In the genomic region with DNA sequence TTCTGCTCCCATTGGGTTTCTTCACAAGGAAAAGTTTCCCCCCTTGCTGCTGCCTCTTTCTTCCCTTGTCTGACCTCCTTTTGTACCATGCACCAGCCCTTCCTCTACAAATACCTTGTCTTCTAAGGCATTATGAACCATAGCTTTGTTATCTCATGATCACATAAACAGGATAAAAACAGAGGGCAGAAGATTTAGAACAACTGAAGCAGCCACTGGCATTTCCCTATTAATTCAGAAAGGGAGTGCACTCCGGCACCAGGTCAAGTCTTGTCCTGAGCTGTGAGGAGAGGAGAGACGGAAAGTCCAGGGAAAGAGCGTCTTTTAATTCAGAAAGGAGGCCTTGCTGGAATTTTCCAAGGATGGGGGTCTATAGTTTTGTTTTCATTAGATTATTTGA, we compare ENCODE assay signal across 18 cellular contexts.
DNase-seq lines count a peak whose midpoint lies in the region; ATAC-seq and TF ChIP-seq lines count a peak whose summit lies in the region.
"Had no signal": no experiment of that assay in that cellular context is flagged by ENCODE, and none has a peak within 500 bp of the region (broad histone marks: within the 10 kb centered on the region; RNA-seq: fewer than 3 reads in every experiment).

No MANE protein-coding gene starts in this region.

- DNase-seq in fibroblast of villous mesenchyme (ENCODE audit: low read depth) (peak; percentile 54), mesothelial cell of epicardium (ENCODE audit: low spot score in 2 of 2, unreplicated experiment in 2 of 2) (no peak), prostate gland (ENCODE audit: low spot score) (peak; percentile 27), NCI-H446 (lab: John Stamatoyannopoulos, UW) (no peak), thyroid gland (no peak), COLO668 (lab: John Stamatoyannopoulos, UW; ENCODE audit: unreplicated experiment) (no peak)
- DNase-seq in stimulated activated naive CD8-positive, alpha-beta T cell treated with anti-CD3 and anti-CD28 coated beads, Interleukin-15, amount 100 ng/mL, for 72 hours: no peak
- DNase-seq: BE2C; CD4-positive, alpha-beta memory T cell; COR-L47; DMS153; DMS79 treated with DMSO at 0.1 percent for 48 hours; EL; GOT3; H9 had no signal

- no peak for ATAC-seq in stimulated activated naive CD8-positive, alpha-beta T cell treated with anti-CD3 and anti-CD28 coated beads, Interleukin-15, amount 100 ng/mL, for 72 hours
- ATAC-seq: A549, HepG2 had no signal

- intact Hi-C loops in prostate gland (cut with DNase I): loop anchor here (5.0 kb wide), 1 partner anchor 300 kb away; a partner anchor contains a TSS
- intact Hi-C loops in thyroid gland (cut with DNase I): no loop called here

- 20% methylated on average over 3 of the region's 3 CpGs for WGBS in prostate gland
- WGBS in thyroid gland, 2 donors: 51 to 52% methylated on average over 3 of the region's 3 CpGs

- H3K9me3 ChIP-seq in prostate gland (no peaks in the 10 kb centered on the region), thyroid gland (no peaks in the 10 kb centered on the region)
- H3K9me3 ChIP-seq: A549, BE2C had no signal

- H3K4me1 ChIP-seq in prostate gland (replicated peaks) (no peaks in the 10 kb centered on the region), thyroid gland (no peaks in the 10 kb centered on the region)
- H3K4me1 ChIP-seq: A549, BE2C had no signal

- H3K27ac ChIP-seq in prostate gland (no peak overlapping the region), thyroid gland (no peak overlapping the region)
- H3K27ac ChIP-seq: A549, C4-2B had no signal

- H3K4me3 Mint-ChIP-seq in mesothelial cell of epicardium: no peak overlapping the region
- no peak overlapping the region for H3K4me3 Mint-ChIP-seq in stimulated activated naive CD8-positive, alpha-beta T cell treated with anti-CD3 and anti-CD28 coated beads, Interleukin-15, amount 100 ng/mL, for 72 hours
- H3K4me3 Mint-ChIP-seq: CD4-positive, alpha-beta memory T cell; H9 had no signal

- TF ChIP-seq CTCF in fibroblast of villous mesenchyme (IDR thresholded peaks at IDR 0.05; ENCODE audit: insufficient read depth, low read depth, low read length) (no peak), mesothelial cell of epicardium (IDR thresholded peaks at IDR 0.05; ENCODE audit: unreplicated experiment) (no peak), prostate gland (IDR thresholded peaks at IDR 0.05) (no peak), thyroid gland (IDR thresholded peaks at IDR 0.05) (no peak)

- no peaks in the 10 kb centered on the region for H3K9me3 Mint-ChIP-seq in mesothelial cell of epicardium
- H3K9me3 Mint-ChIP-seq in stimulated activated naive CD8-positive, alpha-beta T cell treated with anti-CD3 and anti-CD28 coated beads, Interleukin-15, amount 100 ng/mL, for 72 hours: no peaks in the 10 kb centered on the region

- peaks cover 2% of the 10 kb centered on the region for H3K36me3 Mint-ChIP-seq in mesothelial cell of epicardium
- H3K36me3 Mint-ChIP-seq: CD4-positive, alpha-beta memory T cell had no signal

- H3K4me3 ChIP-seq in fibroblast of villous mesenchyme (ENCODE audit: low read depth, low read length) (no peak overlapping the region), prostate gland (no peak overlapping the region), thyroid gland (replicated peaks in 1 of 3) (no peak overlapping the region)
- H3K4me3 ChIP-seq: A549 had no signal

- TF ChIP-seq POLR2A in prostate gland (IDR thresholded peaks at IDR 0.05) (no peak), thyroid gland (IDR thresholded peaks at IDR 0.05) (no peak)

- H3K36me3 ChIP-seq in prostate gland (no peaks in the 10 kb centered on the region), thyroid gland (no peaks in the 10 kb centered on the region)
- H3K36me3 ChIP-seq: BE2C had no signal

- no peaks in the 10 kb centered on the region for H3K27me3 ChIP-seq in prostate gland (replicated peaks; ENCODE audit: insufficient read depth)
- H3K27me3 ChIP-seq in thyroid gland: no peaks in the 10 kb centered on the region
- H3K27me3 ChIP-seq: BE2C had no signal

- peak overlapping the region; percentile 42 for H3K27ac Mint-ChIP-seq in mesothelial cell of epicardium
- no peak overlapping the region for H3K27ac Mint-ChIP-seq in stimulated activated naive CD8-positive, alpha-beta T cell treated with anti-CD3 and anti-CD28 coated beads, Interleukin-15, amount 100 ng/mL, for 72 hours
- H3K27ac Mint-ChIP-seq: CD4-positive, alpha-beta memory T cell had no signal

- H3K4me1 Mint-ChIP-seq in mesothelial cell of epicardium: peaks cover 68% of the 10 kb centered on the region
- H3K4me1 Mint-ChIP-seq in stimulated activated naive CD8-positive, alpha-beta T cell treated with anti-CD3 and anti-CD28 coated beads, Interleukin-15, amount 100 ng/mL, for 72 hours: no peaks in the 10 kb centered on the region
- H3K4me1 Mint-ChIP-seq: CD4-positive, alpha-beta memory T cell had no signal

- no peaks in the 10 kb centered on the region for H3K27me3 Mint-ChIP-seq in mesothelial cell of epicardium (ENCODE audit: low read depth)
- H3K27me3 Mint-ChIP-seq in stimulated activated naive CD8-positive, alpha-beta T cell treated with anti-CD3 and anti-CD28 coated beads, Interleukin-15, amount 100 ng/mL, for 72 hours: no peaks in the 10 kb centered on the region

Comparison
In these comparisons a context has a peak if more than half of its experiments do, and no peak if none do; other contexts are left out.
1. DNase-seq: peak in fibroblast of villous mesenchyme (single experiment) and prostate gland (single experiment); none in mesothelial cell of epicardium (0 of 2), stimulated activated naive CD8-positive, alpha-beta T cell treated with anti-CD3 and anti-CD28 coated beads, Interleukin-15, amount 100 ng/mL, for 72 hours (0 of 2), NCI-H446 (0 of 2), thyroid gland (0 of 2) and COLO668 (single experiment).